In genomic region chr9:126108240-126108639, GRCh38 we compare ENCODE assay signal across 13 cellular contexts.
A peak's percentile ranks its signal among the peaks of the same experiment; 100 is the strongest.
DNase-seq lines count a peak whose midpoint lies in the region; ATAC-seq lines count a peak whose summit lies in the region.
"Had no signal": no experiment of that assay in that cellular context is flagged by ENCODE, and none has a peak within 500 bp of the region (broad histone marks: within the 10 kb centered on the region; RNA-seq: fewer than 3 reads in every experiment).

No MANE protein-coding gene starts in this region.

- intact Hi-C loops in head of caudate nucleus (cut with DNase I): no loop called here

- H3K9me2 ChIP-seq in Karpas-422 (replicated peaks; ENCODE audit: insufficient read depth, low read length): no peaks in the 10 kb centered on the region

- no peak overlapping the region for H3K4me3 ChIP-seq in Karpas-422 (ENCODE audit: low read length)
- H3K4me3 ChIP-seq: BLaER1, body of pancreas had no signal

- no peak overlapping the region for H3K9ac ChIP-seq in Karpas-422 (ENCODE audit: low read length)
- H3K9ac ChIP-seq: BLaER1 had no signal

- H3K27ac ChIP-seq in Karpas-422 (ENCODE audit: low read length): no peak overlapping the region
- H3K27ac ChIP-seq: BLaER1, body of pancreas had no signal

- H3K36me3 ChIP-seq in Karpas-422 (ENCODE audit: insufficient read depth, low read length): no peaks in the 10 kb centered on the region
- H3K36me3 ChIP-seq: BLaER1 had no signal

- no peaks in the 10 kb centered on the region for H3K27me3 ChIP-seq in Karpas-422 (ENCODE audit: low read length)
- H3K27me3 ChIP-seq: BLaER1, body of pancreas had no signal

- no peak for ATAC-seq in GM19397 (IDR thresholded peaks at IDR 0.05; ENCODE audit: unreplicated experiment)
- ATAC-seq: body of pancreas had no signal

- no peak overlapping the region for H3K4me2 ChIP-seq in Karpas-422 (ENCODE audit: low read depth, low read length, poor library complexity, severe bottlenecking)
- H3K4me2 ChIP-seq: BLaER1 had no signal

- no peaks in the 10 kb centered on the region for H3K9me3 ChIP-seq in Karpas-422 (ENCODE audit: low read length)
- H3K9me3 ChIP-seq: BLaER1, body of pancreas had no signal

- DNase-seq in GM03348 (ENCODE audit: low spot score): peak; percentile 35
- DNase-seq in RKO (ENCODE audit: low spot score): peak; percentile 31
- peak; percentile 63 for DNase-seq in ecto neural progenitor cell (ENCODE audit: low spot score)
- DNase-seq in myocyte (ENCODE audit: low read depth): peak; percentile 30
- DNase-seq in Karpas-422: no peak
- no peak for DNase-seq in hypothalamus (lab: John Stamatoyannopoulos, UW)
- DNase-seq in head of caudate nucleus: no peak
- DNase-seq: body of pancreas, erythroblast, NCI-H2171, right cardiac atrium had no signal

- H3K4me1 ChIP-seq in Karpas-422 (ENCODE audit: low read length): no peaks in the 10 kb centered on the region
- H3K4me1 ChIP-seq: body of pancreas had no signal

- no peaks in the 10 kb centered on the region for H3K79me2 ChIP-seq in Karpas-422 (ENCODE audit: low read length)

- no peaks in the 10 kb centered on the region for H4K20me1 ChIP-seq in Karpas-422 (ENCODE audit: insufficient read depth, low read depth, low read length)
- H4K20me1 ChIP-seq: BLaER1 had no signal

- H2AFZ ChIP-seq in Karpas-422 (ENCODE audit: low read length): no peak overlapping the region

Comparison
In these comparisons a context has a peak if more than half of its experiments do, and no peak if none do; other contexts are left out.
1. DNase-seq: peak in GM03348 (single experiment), RKO (single experiment), ecto neural progenitor cell (single experiment) and myocyte (single experiment); none in Karpas-422 (single experiment), hypothalamus (0 of 51) and head of caudate nucleus (0 of 42).